ENCODE assay signal across 8 cellular contexts in the genomic region with DNA sequence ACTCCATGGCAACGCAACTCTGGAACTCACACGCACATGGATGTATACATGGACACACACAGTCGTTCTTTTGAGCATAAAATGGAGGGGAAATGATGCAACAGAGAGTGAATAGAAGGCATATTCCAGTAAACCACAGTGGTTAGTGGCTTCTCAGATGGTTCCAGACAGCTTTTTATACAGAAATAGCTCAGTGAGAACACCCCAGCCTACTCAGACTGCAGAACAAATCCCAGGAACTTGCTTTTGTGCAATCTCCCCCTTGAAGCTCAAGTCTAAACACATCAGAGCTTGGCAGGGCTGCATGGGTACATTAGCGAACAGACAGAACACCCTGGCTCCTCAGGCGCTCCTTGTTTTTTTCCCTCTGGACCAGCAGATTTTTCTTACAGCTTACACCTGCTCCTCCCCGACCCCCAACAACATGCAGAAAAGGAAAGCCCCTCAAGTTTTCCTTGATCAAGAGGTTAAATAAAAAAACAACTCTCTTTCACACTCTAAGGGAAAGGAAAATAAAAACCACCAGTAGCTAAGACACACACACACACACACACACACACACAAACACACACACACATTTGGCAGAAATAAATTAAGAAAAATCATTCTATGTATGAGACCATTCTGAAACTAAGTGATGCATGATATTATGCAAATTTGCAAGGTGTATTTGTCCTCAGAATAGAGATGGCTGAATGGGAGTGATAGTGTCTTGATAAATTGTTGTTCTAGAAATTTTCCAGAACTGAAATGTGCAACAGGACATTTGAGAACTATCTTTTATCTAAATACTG. TPM values are rescaled to one million over a fixed set of nuclear protein-coding genes. Genes with fewer than 3 reads are reported as not detected.
DNase-seq lines count a peak whose midpoint lies in the region; ATAC-seq, FAIRE-seq and TF ChIP-seq lines count a peak whose summit lies in the region.

No MANE protein-coding gene starts in this region.

- TF ChIP-seq RAD21 in HepG2 (CRISPR knock-in tag; IDR thresholded peaks at IDR 0.05): no peak

- in situ Hi-C loops in HepG2 (cut with HindIII; ENCODE audit: extremely low pct_ligation_motif_present, low pct_unique_long_range_greater_than_20kb): no loop called here

- 0 out of 2 replicates have a peak, but pooled peaks cover 7% of the 10 kb centered on the region for H3K4me1 ChIP-seq in HepG2 (ENCODE audit: insufficient read depth, low read length)
- peaks cover 8 to 14% of the 10 kb centered on the region in 2 experiments for H3K4me1 ChIP-seq in trophoblast cell (ENCODE audit: control insufficient read depth in 1 of 2, insufficient read depth in 2 of 2, low read length in 2 of 2)

- no peak overlapping the region for H4K91ac ChIP-seq in trophoblast cell (ENCODE audit: low read depth, low read length)

- POLR2A ChIA-PET in HepG2 (lab: Yijun Ruan, JAX): no interaction called here

- no TSS peak for BruUV-seq in HepG2 (replicated peaks; lab: Mats Ljungman, UMichigan)

- no peaks in the 10 kb centered on the region for H3K79me2 ChIP-seq in HepG2 (ENCODE audit: insufficient read depth, low read length)
- H3K79me2 ChIP-seq in trophoblast cell (ENCODE audit: control insufficient read depth, insufficient read depth, low read length, poor library complexity): no peaks in the 10 kb centered on the region

- no peak overlapping the region for H2BK5ac ChIP-seq in trophoblast cell (ENCODE audit: low read depth, low read length, poor library complexity)

- no peak overlapping the region for H2BK120ac ChIP-seq in trophoblast cell (ENCODE audit: insufficient read depth, low read length, poor library complexity)

- no peak for TF ChIP-seq EP300 in HepG2 (IDR thresholded peaks at IDR 0.05; ENCODE audit: low read depth in 2 of 2, low read length in 2 of 2)
- TF ChIP-seq EP300 in HepG2 (CRISPR knock-in tag; IDR thresholded peaks at IDR 0.05; ENCODE audit: borderline replicate concordance): no peak

- H3K27ac ChIP-seq in HepG2 (ENCODE audit: extremely low read length, insufficient read depth, low read length) (no peak overlapping the region), trophoblast cell (ENCODE audit: low read depth, low read length) (no peak overlapping the region)

- H3K4me3 ChIP-seq in GM08714 (ENCODE audit: low read length) (peak overlapping the region; percentile 43; the same call in 1 of the 2 replicates), HepG2 (replicated peaks in 1 of 3; ENCODE audit: insufficient read depth in 1 of 3, low read depth in 2 of 3, low read length in 3 of 3) (no peak overlapping the region), trophoblast cell (ENCODE audit: low read depth, low read length) (no peak overlapping the region)

- no peak overlapping the region for H3K18ac ChIP-seq in trophoblast cell (ENCODE audit: low read length)

- H2BK12ac ChIP-seq in trophoblast cell (ENCODE audit: low read length): no peak overlapping the region

- CTCF ChIA-PET in HepG2 (lab: Yijun Ruan, JAX; ENCODE audit: low intra/inter-chr PET ratio, low total read pairs): no interaction called here

- no peaks in the 10 kb centered on the region for H3K9me3 ChIP-seq in HepG2 (ENCODE audit: low read length)
- no peaks in the 10 kb centered on the region for H3K9me3 ChIP-seq in trophoblast cell (ENCODE audit: insufficient read depth, low read depth, low read length)

- intact Hi-C loops in HepG2 (cut with micrococcal nuclease; ENCODE audit: unreplicated experiment): no loop called here

- no peak overlapping the region for H3K23ac ChIP-seq in trophoblast cell (ENCODE audit: low read length)

- H3K27me3 ChIP-seq in HepG2 (ENCODE audit: control insufficient read depth in 1 of 2, insufficient read depth in 2 of 2, low read length in 2 of 2) (peaks cover 1 to 4% of the 10 kb centered on the region in 2 experiments; a peak in 1 of 5 replicates), trophoblast cell (ENCODE audit: insufficient read depth, low read length) (no peaks in the 10 kb centered on the region)

- no peak overlapping the region for H3K14ac ChIP-seq in trophoblast cell (ENCODE audit: low read length)

- H3K79me1 ChIP-seq in trophoblast cell (ENCODE audit: low read length): no peaks in the 10 kb centered on the region

- no peak overlapping the region for H4K12ac ChIP-seq in trophoblast cell (ENCODE audit: low read depth, low read length)

- no peak overlapping the region for H4K8ac ChIP-seq in trophoblast cell (ENCODE audit: low read depth, low read length)

- no peak for FAIRE-seq in HepG2 (lab: Jason Lieb, UNC)
- no peak for FAIRE-seq in GM12891 (lab: Jason Lieb, UNC)
- FAIRE-seq in HTR-8/SVneo (lab: Jason Lieb, UNC): no peak

- H3K36me3 ChIP-seq in HepG2 (replicated peaks in 1 of 2; ENCODE audit: control insufficient read depth in 1 of 2, insufficient read depth in 2 of 2, low read length in 2 of 2) (no peaks in the 10 kb centered on the region), trophoblast cell (ENCODE audit: control insufficient read depth in 1 of 2, insufficient read depth in 2 of 2, low read length in 2 of 2) (no peaks in the 10 kb centered on the region)

- H3K4ac ChIP-seq in trophoblast cell (ENCODE audit: low read depth, low read length): no peak overlapping the region

- TF ChIP-seq POLR2A in HepG2 (IDR thresholded peaks at IDR 0.05; ENCODE audit: insufficient read depth in 1 of 2, low read depth in 2 of 2, low read length in 2 of 2): no peak
- no peak for TF ChIP-seq POLR2A in GM12891 (IDR thresholded peaks at IDR 0.05; ENCODE audit: low read depth, low read length)

- peak; percentile 96 for DNase-seq in SIG-M5 treated with dmso at 0.1 percent for 504 hours (lab: John Stamatoyannopoulos, UW; ENCODE audit: unreplicated experiment)
- peak; percentile 95 for DNase-seq in dedifferentiated amniotic fluid mesenchymal stem cell (ENCODE audit: extremely low spot score)
- DNase-seq in non-pigmented ciliary epithelial cell (ENCODE audit: low read depth): peak; percentile 81
- no peak for DNase-seq in HepG2 (ENCODE audit: low spot score)
- DNase-seq in GM12891 (ENCODE audit: insufficient read length, low spot score): no peak
- DNase-seq in HTR-8/SVneo (ENCODE audit: insufficient read length, low spot score): no peak
- DNase-seq in trophoblast cell: no peak

- no peaks in the 10 kb centered on the region for H4K20me1 ChIP-seq in HepG2 (ENCODE audit: insufficient read depth, low read length)

- no peak for ATAC-seq in HepG2

- WGBS in HepG2 (ENCODE audit: low lambda C conversion rate): 35% methylated on average over 6 of the region's 6 CpGs
- WGBS in trophoblast cell (ENCODE audit: extremely low coverage, insufficient coverage, insufficient read length): no CpG with 5 or more reads among the region's 6 CpGs

- no peak overlapping the region for H3K9ac ChIP-seq in HepG2 (ENCODE audit: insufficient read depth, low read depth, low read length)
- no peak overlapping the region for H3K9ac ChIP-seq in trophoblast cell (ENCODE audit: low read length)

- H2AFZ ChIP-seq in HepG2 (ENCODE audit: low read length): no peak overlapping the region
- no peak overlapping the region for H2AFZ ChIP-seq in trophoblast cell (ENCODE audit: insufficient read depth, low read length, poor library complexity)

- TF ChIP-seq CTCF in HepG2 (CRISPR knock-in tag; IDR thresholded peaks at IDR 0.05): no peak

- no peak overlapping the region for H3K4me2 ChIP-seq in HepG2 (ENCODE audit: low read depth, low read length)
- no peak overlapping the region for H3K4me2 ChIP-seq in trophoblast cell (ENCODE audit: low read length)

- H2AK5ac ChIP-seq in trophoblast cell (ENCODE audit: low read length): no peak overlapping the region

RNA-seq across cellular contexts. Expression of gene RANBP9, which starts 51.2 kb away (rescaled TPM):
- 30.6 and 40.8 TPM in 2 replicates for total RNA-seq in HepG2 (2016; rRNA removed; fragmentation: Illumina TruSeq; extraction: Trizol)
- 49.4 and 57.5 TPM in 2 replicates for total RNA-seq in HepG2 (2016; cell fraction: cytosol; rRNA removed; fragmentation: Illumina TruSeq; extraction: Trizol; ENCODE audit: low read depth)
- total RNA-seq in HepG2 (2016; cell fraction: insoluble cytoplasmic fraction; rRNA removed; fragmentation: Illumina TruSeq; extraction: Trizol): 29.2 and 36.4 TPM in 2 replicates
- total RNA-seq in HepG2 (2016; cell fraction: membrane; rRNA removed; fragmentation: Illumina TruSeq; extraction: Trizol): 51.1 and 60.2 TPM in 2 replicates
- total RNA-seq in HepG2 (2016; cell fraction: nucleus; rRNA removed; fragmentation: Illumina TruSeq; extraction: Trizol): 28.5 and 30.5 TPM in 2 replicates
- 22.4 and 26.6 TPM in 2 replicates for polyA plus RNA-seq in HepG2 (2011; rRNA removed)
- 14.8 and 16.2 TPM in 2 replicates for polyA plus RNA-seq in HepG2 (2011; cell fraction: cytosol; rRNA removed)
- 22.9 TPM in 2 replicates for polyA plus RNA-seq in HepG2 (2011; cell fraction: nucleus; rRNA removed)
- 32.6 and 36.1 TPM in 2 replicates for polyA plus RNA-seq in HepG2 (2012)
- 8.1 and 8.7 TPM in 2 replicates for polyA plus RNA-seq in HepG2 (2016; cell fraction: cytosol; fragmentation: Illumina TruSeq; extraction: Trizol; ENCODE audit: low read depth)
- 43.1 and 50.7 TPM in 2 replicates for polyA plus RNA-seq in HepG2 (2016; cell fraction: insoluble cytoplasmic fraction; fragmentation: Illumina TruSeq; extraction: Trizol; ENCODE audit: low read depth)
- polyA plus RNA-seq in HepG2 (2016; cell fraction: membrane; fragmentation: Illumina TruSeq; extraction: Trizol; ENCODE audit: low read depth): 23.5 and 24.1 TPM in 2 replicates
- 49.1 and 54.5 TPM in 2 replicates for polyA plus RNA-seq in HepG2 (2016; cell fraction: nucleus; fragmentation: Illumina TruSeq; extraction: Trizol; ENCODE audit: insufficient read depth, low read depth)
- polyA minus RNA-seq in HepG2 (2011; rRNA and poly(A)+ RNA removed; ENCODE audit: low replicate concordance): 9.6 and 10.2 TPM in 2 replicates
- 26.9 and 31.1 TPM in 2 replicates for polyA minus RNA-seq in HepG2 (2011; cell fraction: cytosol; rRNA and poly(A)+ RNA removed)
- 31.8 and 37.2 TPM in 2 replicates for polyA minus RNA-seq in HepG2 (2011; cell fraction: nucleus; rRNA and poly(A)+ RNA removed)
- 19.3 TPM for polyA plus RNA-seq in GM12891 (2012; ENCODE audit: low read depth, missing spikeins)
- 37.3 TPM in 2 replicates for polyA plus RNA-seq in trophoblast cell (2013)

RNA-seq across cellular contexts. Expression of gene MCUR1, which starts 51.5 kb away (rescaled TPM):
- 27.6 and 29.6 TPM in 2 replicates for total RNA-seq in HepG2 (2016; rRNA removed; fragmentation: Illumina TruSeq; extraction: Trizol)
- total RNA-seq in HepG2 (2016; cell fraction: cytosol; rRNA removed; fragmentation: Illumina TruSeq; extraction: Trizol; ENCODE audit: low read depth): 53.0 and 63.9 TPM in 2 replicates
- total RNA-seq in HepG2 (2016; cell fraction: insoluble cytoplasmic fraction; rRNA removed; fragmentation: Illumina TruSeq; extraction: Trizol): 21.6 and 28.6 TPM in 2 replicates
- 57.1 and 61.7 TPM in 2 replicates for total RNA-seq in HepG2 (2016; cell fraction: membrane; rRNA removed; fragmentation: Illumina TruSeq; extraction: Trizol)
- total RNA-seq in HepG2 (2016; cell fraction: nucleus; rRNA removed; fragmentation: Illumina TruSeq; extraction: Trizol): 13.6 and 16.9 TPM in 2 replicates
- polyA plus RNA-seq in HepG2 (2011; rRNA removed): 6.5 and 8.0 TPM in 2 replicates
- polyA plus RNA-seq in HepG2 (2011; cell fraction: cytosol; rRNA removed): 5.1 and 6.7 TPM in 2 replicates
- 2.7 and 2.9 TPM in 2 replicates for polyA plus RNA-seq in HepG2 (2011; cell fraction: nucleus; rRNA removed)
- 9.7 and 12.4 TPM in 2 replicates for polyA plus RNA-seq in HepG2 (2012)
- polyA plus RNA-seq in HepG2 (2016; cell fraction: cytosol; fragmentation: Illumina TruSeq; extraction: Trizol; ENCODE audit: low read depth): 115 and 150 TPM in 2 replicates
- polyA plus RNA-seq in HepG2 (2016; cell fraction: insoluble cytoplasmic fraction; fragmentation: Illumina TruSeq; extraction: Trizol; ENCODE audit: low read depth): 35.0 and 35.4 TPM in 2 replicates
- polyA plus RNA-seq in HepG2 (2016; cell fraction: membrane; fragmentation: Illumina TruSeq; extraction: Trizol; ENCODE audit: low read depth): 81.5 and 91.1 TPM in 2 replicates
- 29.5 and 30.1 TPM in 2 replicates for polyA plus RNA-seq in HepG2 (2016; cell fraction: nucleus; fragmentation: Illumina TruSeq; extraction: Trizol; ENCODE audit: insufficient read depth, low read depth)
- 6.4 and 12.9 TPM in 2 replicates for polyA minus RNA-seq in HepG2 (2011; rRNA and poly(A)+ RNA removed; ENCODE audit: low replicate concordance)
- polyA minus RNA-seq in HepG2 (2011; cell fraction: cytosol; rRNA and poly(A)+ RNA removed): 5.0 and 5.7 TPM in 2 replicates
- 10.2 and 13.0 TPM in 2 replicates for polyA minus RNA-seq in HepG2 (2011; cell fraction: nucleus; rRNA and poly(A)+ RNA removed)
- 8.5 TPM for polyA plus RNA-seq in GM12891 (2012; ENCODE audit: low read depth, missing spikeins)
- 23.3 and 24.2 TPM in 2 replicates for polyA plus RNA-seq in trophoblast cell (2013)

Comparison
In these comparisons a context has a peak if more than half of its experiments do, and no peak if none do; other contexts are left out.
1. DNase-seq: peak in SIG-M5 treated with dmso at 0.1 percent for 504 hours (single experiment), dedifferentiated amniotic fluid mesenchymal stem cell (single experiment) and non-pigmented ciliary epithelial cell (single experiment); none in HepG2 (single experiment), GM12891 (single experiment), HTR-8/SVneo (single experiment) and trophoblast cell (0 of 2).